ENCODE assay signal across 8 cellular contexts in genomic region chr22:35350539-35351503, GRCh38. TPM values are rescaled to one million over a fixed set of nuclear protein-coding genes. Genes with fewer than 3 reads are reported as not detected.
A peak's percentile ranks its signal among the peaks of the same experiment; 100 is the strongest.
DNase-seq lines count a peak whose midpoint lies in the region; ATAC-seq, FAIRE-seq and TF ChIP-seq lines count a peak whose summit lies in the region.

No MANE protein-coding gene starts in this region.

- peak; percentile 85 for ATAC-seq in CD8-positive, alpha-beta T cell
- ATAC-seq in GM19467 (IDR thresholded peaks at IDR 0.05; ENCODE audit: unreplicated experiment) = peak; percentile 73

- H3K4ac ChIP-seq in H1 (replicated peaks; ENCODE audit: insufficient read length, low read depth, low read length) (peak overlapping the region; percentile 3), mesendoderm (ENCODE audit: low read depth, low read length) (peak overlapping the region; percentile 7)

- H4K5ac ChIP-seq in H1 (ENCODE audit: insufficient read length, low read depth, low read length) (no peak overlapping the region), mesendoderm (ENCODE audit: low read length) (no peak overlapping the region)

- H3K4me2 ChIP-seq in H1 (ENCODE audit: insufficient read depth in 1 of 2, low read depth in 2 of 2, low read length in 2 of 2) (peak overlapping the region; percentile 63 to 78), mesendoderm (ENCODE audit: low read length) (peak overlapping the region; percentile 84)

- peaks cover 20% of the 10 kb centered on the region for H3K4me1 Mint-ChIP-seq in CD8-positive, alpha-beta T cell (ENCODE audit: low read depth)

- no peaks in the 10 kb centered on the region for H3K27me3 ChIP-seq in CD8-positive, alpha-beta T cell (ENCODE audit: insufficient read depth, low read length)
- H3K27me3 ChIP-seq in H1 (replicated peaks in 1 of 4; ENCODE audit: control insufficient read depth in 3 of 4, extremely low read depth in 1 of 4, insufficient read depth in 3 of 4, low read length in 3 of 4) (peaks cover 0 to 4% (median 0%) of the 10 kb centered on the region in 4 experiments; a peak in 4 of 7 replicates), mesendoderm (ENCODE audit: insufficient read depth, low read length, poor library complexity) (no peaks in the 10 kb centered on the region)

- peak overlapping the region; percentile 53; the same call in 1 of the 2 replicates for H2BK5ac ChIP-seq in H1 (ENCODE audit: low read depth, low read length)
- H2BK5ac ChIP-seq in mesendoderm (ENCODE audit: low read length) = no peak overlapping the region

- H3K4me3 ChIP-seq in CD8-positive, alpha-beta T cell (ENCODE audit: low read depth, low read length) = peak overlapping the region; percentile 36
- H3K4me3 ChIP-seq in H1 (ENCODE audit: extremely low read depth in 1 of 4, insufficient read depth in 2 of 4, low read depth in 3 of 4, low read length in 4 of 4) (peak overlapping the region; percentile 38 to 79 (median 70)), mesendoderm (ENCODE audit: low read length) (peak overlapping the region; percentile 53)

- TF ChIP-seq CTCF in CD8-positive, alpha-beta T cell (IDR thresholded peaks at IDR 0.05) = peak; percentile 85
- TF ChIP-seq CTCF in H1 (IDR thresholded peaks at IDR 0.05; ENCODE audit: control extremely low read depth in 1 of 3, insufficient read depth in 1 of 3, low read depth in 1 of 3, low read length in 3 of 3) = peak; percentile 87 to 93 (median 89)

- peaks cover 14% of the 10 kb centered on the region for H3K4me1 ChIP-seq in CD8-positive, alpha-beta T cell (ENCODE audit: insufficient read depth, low read length)
- H3K4me1 ChIP-seq in H1 (replicated peaks in 1 of 4; ENCODE audit: control insufficient read depth in 3 of 4, insufficient read depth in 4 of 4, low read length in 3 of 4) (peaks cover 0 to 12% (median 5%) of the 10 kb centered on the region in 4 experiments; a peak in 5 of 7 replicates), mesendoderm (ENCODE audit: control insufficient read depth, low read depth, low read length) (no peaks in the 10 kb centered on the region)

- peak overlapping the region; percentile 90 for H4K8ac ChIP-seq in H1 (ENCODE audit: extremely low read depth, insufficient read depth, low read length)
- no peak overlapping the region for H4K8ac ChIP-seq in mesendoderm (ENCODE audit: low read depth, low read length)

- FAIRE-seq in H1 (lab: Jason Lieb, UNC) = peak; percentile 89

- H3K9me3 Mint-ChIP-seq in CD8-positive, alpha-beta T cell = no peaks in the 10 kb centered on the region

- peak overlapping the region; percentile 88 for H3K18ac ChIP-seq in H1 (ENCODE audit: extremely low read depth, low read length)
- H3K18ac ChIP-seq in mesendoderm (ENCODE audit: low read length) = peak overlapping the region; percentile 13

- peak; percentile 97 to 98 for TF ChIP-seq RAD21 in H1 (IDR thresholded peaks at IDR 0.05 in 1 of 2, conservative IDR thresholded peaks at IDR 0.05 in 1 of 2; ENCODE audit: low read depth in 2 of 2, low read length in 2 of 2)

- H3K79me2 ChIP-seq in H1 (ENCODE audit: control insufficient read depth in 1 of 2, insufficient read depth in 2 of 2, low read length in 2 of 2) = no peaks in the 10 kb centered on the region
- H3K79me2 ChIP-seq in mesendoderm (ENCODE audit: control insufficient read depth, insufficient read depth, low read length) = no peaks in the 10 kb centered on the region

- peaks cover 17% of the 10 kb centered on the region for H3K36me3 Mint-ChIP-seq in CD8-positive, alpha-beta T cell

- no peak overlapping the region for H2BK120ac ChIP-seq in H1 (replicated peaks; ENCODE audit: low read depth, low read length)
- no peak overlapping the region for H2BK120ac ChIP-seq in mesendoderm (ENCODE audit: low read depth, low read length)

- H3K27me3 Mint-ChIP-seq in CD8-positive, alpha-beta T cell (ENCODE audit: low read depth) = peaks cover 11% of the 10 kb centered on the region

- no peaks in the 10 kb centered on the region for H3K9me3 ChIP-seq in CD8-positive, alpha-beta T cell (ENCODE audit: low read length)
- no peaks in the 10 kb centered on the region for H3K9me3 ChIP-seq in H1 (ENCODE audit: insufficient read depth in 2 of 2, low read depth in 1 of 2, low read length in 1 of 2)

- POLR2A ChIA-PET in CD8-positive, alpha-beta T cell (lab: Charles Lee) = interaction anchor here (1.3 kb wide), 1 partner anchor 774 kb away, joined by 7 read pairs; no protein-coding TSS in a partner anchor
- POLR2A ChIA-PET in H1 (lab: Charles Lee; ENCODE audit: partially characterized antibody) = interaction anchor here (0.6 to 5.7 kb wide), 12 partner anchors 10 to 706 kb away, joined by 3 to 36 read pairs (median 5); no protein-coding TSS in a partner anchor

- H2BK12ac ChIP-seq in H1 (ENCODE audit: low read depth, low read length) = peak overlapping the region; percentile 75; the same call in 1 of the 2 replicates

- peak overlapping the region; percentile 79 for H3K4me3 Mint-ChIP-seq in CD8-positive, alpha-beta T cell

- no peak overlapping the region for H3K27ac ChIP-seq in CD8-positive, alpha-beta T cell (ENCODE audit: low read depth, low read length)
- H3K27ac ChIP-seq in H1 (ENCODE audit: low read depth, low read length) (no peak overlapping the region), mesendoderm (ENCODE audit: low read depth, low read length) (no peak overlapping the region)

- H3K56ac ChIP-seq in H1 (replicated peaks; ENCODE audit: insufficient read length, low read depth, low read length) (peak overlapping the region; percentile 42), mesendoderm (ENCODE audit: low read length) (peak overlapping the region; percentile 83)

- H3K79me1 ChIP-seq in H1 (ENCODE audit: low read depth, low read length) = no peaks in the 10 kb centered on the region
- no peaks in the 10 kb centered on the region for H3K79me1 ChIP-seq in mesendoderm (ENCODE audit: low read length)

- no peak overlapping the region for H3K14ac ChIP-seq in H1 (ENCODE audit: insufficient read length)

- H4K20me1 ChIP-seq in H1 (replicated peaks in 1 of 2; ENCODE audit: control insufficient read depth in 1 of 2, insufficient read depth in 2 of 2, low read length in 2 of 2) = peaks cover 1% of the 10 kb centered on the region in 2 experiments

- peak overlapping the region; percentile 75; the same call in 1 of the 2 replicates for H2BK20ac ChIP-seq in H1 (ENCODE audit: low read length)

- H2BK15ac ChIP-seq in H1 (ENCODE audit: low read length) = no peak overlapping the region; the same call in 1 of the 2 replicates
- no peak overlapping the region for H2BK15ac ChIP-seq in mesendoderm (replicated peaks; ENCODE audit: low read depth)

- H3K23me2 ChIP-seq in H1 (ENCODE audit: low read depth, low read length) = peaks cover 3% of the 10 kb centered on the region; the same call in 1 of the 2 replicates

- peak overlapping the region; percentile 72; the same call in 1 of the 2 replicates for H2AK5ac ChIP-seq in H1 (ENCODE audit: low read depth, low read length)
- H2AK5ac ChIP-seq in mesendoderm (ENCODE audit: low read length) = no peak overlapping the region

- H3K9ac ChIP-seq in H1 (replicated peaks in 1 of 4; ENCODE audit: extremely low read depth in 1 of 4, low read depth in 3 of 4, low read length in 3 of 4) = peak overlapping the region in 2 of 4 experiments; percentile 54 to 55; a peak in 4 of 7 replicates
- H3K9ac ChIP-seq in mesendoderm (ENCODE audit: low read length) = peak overlapping the region; percentile 76

- peak overlapping the region; percentile 96 for H2AFZ ChIP-seq in H1 (ENCODE audit: low read length)

- H3K27ac Mint-ChIP-seq in CD8-positive, alpha-beta T cell = no peak overlapping the region

- H3K23ac ChIP-seq in H1 (ENCODE audit: insufficient read length) (no peak overlapping the region), mesendoderm (ENCODE audit: low read length) (no peak overlapping the region)

- TF ChIP-seq POLR2A in H1 (IDR thresholded peaks at IDR 0.05; ENCODE audit: control extremely low read depth in 1 of 2, low read depth in 2 of 2, low read length in 2 of 2) = no peak

- peak overlapping the region; percentile 93 for H4K91ac ChIP-seq in H1 (replicated peaks; ENCODE audit: insufficient read length, low read length)

- intact Hi-C loops in CD8-positive, alpha-beta T cell (cut with DNase I, micrococcal nuclease) = loop anchor here (1.0 to 10.0 kb wide), 5 partner anchors 232 to 829 kb away; no protein-coding TSS in a partner anchor

- CTCF ChIA-PET in CD8-positive, alpha-beta T cell (lab: Charles Lee) = interaction anchor here (0.6 to 5.1 kb wide), 29 partner anchors 9 to 774 kb away, joined by 3 to 64 read pairs (median 3); no protein-coding TSS in a partner anchor
- CTCF ChIA-PET in H1 (lab: Charles Lee; ENCODE audit: partially characterized antibody) = interaction anchor here (0.6 to 5.1 kb wide), 43 partner anchors 8 to 270 kb away, joined by 3 to 39 read pairs (median 5); partner anchors contain the start of gene HMOX1

- peak; percentile 67 to 89 (median 82) for DNase-seq in CD8-positive, alpha-beta T cell
- DNase-seq in HT-29 (ENCODE audit: low spot score) (peak; percentile 80), NK-92 (lab: John Stamatoyannopoulos, UW; ENCODE audit: unreplicated experiment) (peak; percentile 15), H1 (ENCODE audit: low read depth in 1 of 2, low spot score in 2 of 2) (peak; percentile 75 to 94), mesendoderm (peak; percentile 92)
- peak; percentile 76 to 79 (median 76) for DNase-seq in activated CD8-positive, alpha-beta memory T cell treated with anti-CD3 and anti-CD28 coated beads for 48 hours (ENCODE audit: low read depth in 2 of 3, low spot score in 2 of 3)
- peak; percentile 63 for DNase-seq in stimulated activated CD8-positive, alpha-beta memory T cell treated with anti-CD3 and anti-CD28 coated beads, Interleukin-12 subunit alpha, Interleukin-12 subunit beta, amount 100 ng/mL, for 24 hours (ENCODE audit: extremely low read depth)

- H3K36me3 ChIP-seq in CD8-positive, alpha-beta T cell (ENCODE audit: insufficient read depth, low read length) = no peaks in the 10 kb centered on the region
- H3K36me3 ChIP-seq in H1 (ENCODE audit: control insufficient read depth in 2 of 4, insufficient read depth in 4 of 4, low read length in 3 of 4) = no peaks in the 10 kb centered on the region
- no peaks in the 10 kb centered on the region for H3K36me3 ChIP-seq in mesendoderm (ENCODE audit: control insufficient read depth, insufficient read depth, low read length)

- TF ChIP-seq EP300 in H1 (IDR thresholded peaks at IDR 0.05; ENCODE audit: borderline replicate concordance in 1 of 2, low read depth in 2 of 2, low read length in 2 of 2) = no peak

- 9% methylated on average over 43 of the region's 47 CpGs; no CpG with 5 or more reads in 1 of the 2 experiments for WGBS in H1 (ENCODE audit: extremely low coverage in 1 of 2, insufficient coverage in 1 of 2, insufficient read length in 1 of 2, insufficient replicate concordance in 2 of 2, low coverage in 1 of 2, low lambda C conversion rate in 2 of 2, missing lambda C conversion rate in 1 of 2), 2 experiments
- WGBS in mesendoderm (ENCODE audit: extremely low coverage, insufficient coverage, low lambda C conversion rate) = no CpG with 5 or more reads among the region's 47 CpGs

RNA-seq across cellular contexts. Expression of gene HMOX1, which starts 30.1 kb away (rescaled TPM):
- total RNA-seq in CD8-positive, alpha-beta T cell = under 1 TPM; 0.52 to 0.83 TPM
- total RNA-seq in HT-29 (2014; rRNA removed; shearing (Covaris generic)) = 14.9 and 21.6 TPM in 2 replicates
- total RNA-seq in H1 (2021; fragmentation: NEBNext Ultra II Directional; extraction: Animal tissue kit (Norgen Biotek cat#: 25700)) = 25.0 and 25.7 TPM in 2 replicates
- polyA plus RNA-seq in H1 (2011; rRNA removed) = 39.2 and 41.6 TPM in 2 replicates
- polyA plus RNA-seq in H1 (2011; cell fraction: cytosol; rRNA removed) = 28.6 TPM
- polyA plus RNA-seq in H1 (2011; cell fraction: nucleus; rRNA removed) = 19.6 TPM
- polyA plus RNA-seq in H1 (2012, experiment 1 of 2) = 20.2 to 27.4 TPM (median 24.8 TPM) in 4 replicates
- 29.7 TPM for polyA plus RNA-seq in H1 (2012, experiment 2 of 2)
- polyA plus RNA-seq in H1 (2013, experiment 1 of 2) = 23.9 TPM
- polyA plus RNA-seq in H1 (2013, experiment 2 of 2) = 27.9 TPM
- polyA minus RNA-seq in H1 (2011; rRNA and poly(A)+ RNA removed) = 8.0 and 8.7 TPM in 2 replicates
- 7.7 TPM for polyA minus RNA-seq in H1 (2011; cell fraction: cytosol; rRNA and poly(A)+ RNA removed)
- 9.2 TPM for polyA minus RNA-seq in H1 (2011; cell fraction: nucleus; rRNA and poly(A)+ RNA removed)
- 10.1 TPM for polyA plus RNA-seq in mesendoderm (2013, experiment 1 of 2)
- 11.1 TPM for polyA plus RNA-seq in mesendoderm (2013, experiment 2 of 2)

RNA-seq across cellular contexts. Expression of gene MCM5, which starts 49.1 kb away (rescaled TPM):
- total RNA-seq in CD8-positive, alpha-beta T cell = 10 to 100 TPM; 29.3 to 32.0 TPM
- total RNA-seq in HT-29 (2014; rRNA removed; shearing (Covaris generic)) = 154 and 155 TPM in 2 replicates
- total RNA-seq in H1 (2021; fragmentation: NEBNext Ultra II Directional; extraction: Animal tissue kit (Norgen Biotek cat#: 25700)) = 297 and 305 TPM in 2 replicates
- polyA plus RNA-seq in H1 (2011; rRNA removed) = 210 and 243 TPM in 2 replicates
- polyA plus RNA-seq in H1 (2011; cell fraction: cytosol; rRNA removed) = 212 TPM
- polyA plus RNA-seq in H1 (2011; cell fraction: nucleus; rRNA removed) = 524 TPM
- 221 to 290 TPM (median 254 TPM) in 4 replicates for polyA plus RNA-seq in H1 (2012, experiment 1 of 2)
- 144 TPM for polyA plus RNA-seq in H1 (2012, experiment 2 of 2)
- polyA plus RNA-seq in H1 (2013, experiment 1 of 2) = 120 TPM
- 108 TPM for polyA plus RNA-seq in H1 (2013, experiment 2 of 2)
- polyA minus RNA-seq in H1 (2011; rRNA and poly(A)+ RNA removed) = 447 and 449 TPM in 2 replicates
- polyA minus RNA-seq in H1 (2011; cell fraction: cytosol; rRNA and poly(A)+ RNA removed) = 271 TPM
- polyA minus RNA-seq in H1 (2011; cell fraction: nucleus; rRNA and poly(A)+ RNA removed) = 249 TPM
- 147 TPM for polyA plus RNA-seq in mesendoderm (2013, experiment 1 of 2)
- polyA plus RNA-seq in mesendoderm (2013, experiment 2 of 2) = 148 TPM

RNA-seq across cellular contexts. Expression of gene TOM1, which starts 51.1 kb away (rescaled TPM):
- total RNA-seq in CD8-positive, alpha-beta T cell = 100 to 1,000 TPM; 166 to 170 TPM
- total RNA-seq in HT-29 (2014; rRNA removed; shearing (Covaris generic)) = 32.4 and 34.9 TPM in 2 replicates
- total RNA-seq in H1 (2021; fragmentation: NEBNext Ultra II Directional; extraction: Animal tissue kit (Norgen Biotek cat#: 25700)) = 22.2 and 25.1 TPM in 2 replicates
- 39.2 and 40.8 TPM in 2 replicates for polyA plus RNA-seq in H1 (2011; rRNA removed)
- polyA plus RNA-seq in H1 (2011; cell fraction: cytosol; rRNA removed) = 42.4 TPM
- polyA plus RNA-seq in H1 (2011; cell fraction: nucleus; rRNA removed) = 55.0 TPM
- 18.4 to 26.3 TPM (median 24.0 TPM) in 4 replicates for polyA plus RNA-seq in H1 (2012, experiment 1 of 2)
- 17.2 TPM for polyA plus RNA-seq in H1 (2012, experiment 2 of 2)
- polyA plus RNA-seq in H1 (2013, experiment 1 of 2) = 10.1 TPM
- 9.8 TPM for polyA plus RNA-seq in H1 (2013, experiment 2 of 2)
- polyA minus RNA-seq in H1 (2011; rRNA and poly(A)+ RNA removed) = 66.8 and 85.4 TPM in 2 replicates
- 23.8 TPM for polyA minus RNA-seq in H1 (2011; cell fraction: cytosol; rRNA and poly(A)+ RNA removed)
- polyA minus RNA-seq in H1 (2011; cell fraction: nucleus; rRNA and poly(A)+ RNA removed) = 28.3 TPM
- 11.9 TPM for polyA plus RNA-seq in mesendoderm (2013, experiment 1 of 2)
- polyA plus RNA-seq in mesendoderm (2013, experiment 2 of 2) = 11.1 TPM

Comparison
In these comparisons a context has a peak if more than half of its experiments do, and no peak if none do; other contexts are left out.
1. DNase-seq: peak in every context shown above with its lines; median percentile 92 in mesendoderm; 84 in H1; 82 in CD8-positive, alpha-beta T cell; 80 in HT-29; 76 in activated CD8-positive, alpha-beta memory T cell treated with anti-CD3 and anti-CD28 coated beads for 48 hours; 63 in stimulated activated CD8-positive, alpha-beta memory T cell treated with anti-CD3 and anti-CD28 coated beads, Interleukin-12 subunit alpha, Interleukin-12 subunit beta, amount 100 ng/mL, for 24 hours; 15 in NK-92.